In the genomic region with DNA sequence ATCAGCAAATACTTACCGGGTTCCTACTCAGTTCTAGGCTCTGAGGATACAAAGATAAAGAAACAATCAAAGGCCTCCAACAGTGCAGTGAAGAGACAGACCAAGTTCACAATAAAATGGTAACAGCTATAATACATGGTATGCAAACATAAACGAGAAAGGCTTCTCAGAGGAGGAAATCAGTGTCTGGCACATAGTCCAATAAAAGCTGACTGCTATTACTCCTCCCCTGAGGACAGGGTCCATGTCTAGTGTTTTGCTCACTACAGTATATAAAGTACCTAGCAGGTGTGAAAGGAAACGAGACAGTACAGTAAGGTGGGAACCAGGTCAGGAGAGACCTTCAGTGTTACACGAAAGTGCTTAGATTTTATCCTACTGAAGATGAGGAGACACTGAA, we compare ENCODE assay signal across 21 cellular contexts. TPM values are rescaled to one million over a fixed set of nuclear protein-coding genes. Genes with fewer than 3 reads are reported as not detected.
DNase-seq lines count a peak whose midpoint lies in the region; ATAC-seq, FAIRE-seq and TF ChIP-seq lines count a peak whose summit lies in the region.
"Had no signal": no experiment of that assay in that cellular context is flagged by ENCODE, and none has a peak within 500 bp of the region (broad histone marks: within the 10 kb centered on the region; RNA-seq: fewer than 3 reads in every experiment).

No MANE protein-coding gene starts in this region.

- no peak for TF ChIP-seq EP300 in HepG2 (IDR thresholded peaks at IDR 0.05; ENCODE audit: low read depth in 2 of 2, low read length in 2 of 2)
- TF ChIP-seq EP300 in HepG2 (CRISPR knock-in tag; IDR thresholded peaks at IDR 0.05; ENCODE audit: borderline replicate concordance) = no peak

- no peak overlapping the region for H3K4me3 ChIP-seq in HepG2 (replicated peaks in 1 of 3; ENCODE audit: insufficient read depth in 1 of 3, low read depth in 2 of 3, low read length in 3 of 3)
- H3K4me3 ChIP-seq in right lobe of liver = no peak overlapping the region
- H3K4me3 ChIP-seq in colonic mucosa = no peak overlapping the region
- H3K4me3 ChIP-seq in mucosa of rectum (ENCODE audit: low read length in 2 of 2) = peak overlapping the region in 1 of 2 donors; percentile 34
- H3K4me3 ChIP-seq: A549; BLaER1 treated with 17β-estradiol and CSF1 and Interleukin-3, amounts not matched to agents 10 nM and 100 nM had no signal

- no peaks in the 10 kb centered on the region; the same call in 1 of the 2 replicates for H4K20me1 ChIP-seq in HepG2 (ENCODE audit: insufficient read depth, low read length)

- no peaks in the 10 kb centered on the region for H3K27me3 ChIP-seq in HepG2 (ENCODE audit: control insufficient read depth in 1 of 2, insufficient read depth in 2 of 2, low read length in 2 of 2)
- H3K27me3 ChIP-seq in right lobe of liver = no peaks in the 10 kb centered on the region
- no peaks in the 10 kb centered on the region for H3K27me3 ChIP-seq in colonic mucosa
- no peaks in the 10 kb centered on the region for H3K27me3 ChIP-seq in mucosa of rectum (ENCODE audit: control insufficient read depth in 2 of 2, insufficient read depth in 2 of 2, low read length in 2 of 2)
- H3K27me3 ChIP-seq: BLaER1 treated with 17β-estradiol and CSF1 and Interleukin-3, amounts not matched to agents 10 nM and 100 nM had no signal

- H2AFZ ChIP-seq in HepG2 (ENCODE audit: low read length) = no peak overlapping the region

- CTCF ChIA-PET in HepG2 (lab: Yijun Ruan, JAX; ENCODE audit: low intra/inter-chr PET ratio, low total read pairs) = no interaction called here

- peak overlapping the region; percentile 49 for H3K4me2 ChIP-seq in HepG2 (ENCODE audit: low read depth, low read length)
- H3K4me2 ChIP-seq: A549 had no signal

- no peak for TF ChIP-seq RAD21 in HepG2 (CRISPR knock-in tag; IDR thresholded peaks at IDR 0.05)

- ATAC-seq in HepG2 (peak; percentile 6; the same call in 2 of the 3 replicates), right lobe of liver (no peak), GM21390 (IDR thresholded peaks at IDR 0.05; ENCODE audit: unreplicated experiment) (no peak)
- ATAC-seq: A549 had no signal

- H3K4me1 ChIP-seq in HepG2 (ENCODE audit: insufficient read depth, low read length) = peaks cover 46% of the 10 kb centered on the region
- peaks cover 0 to 11% (median 6%) of the 10 kb centered on the region in 4 donors for H3K4me1 ChIP-seq in right lobe of liver
- H3K4me1 ChIP-seq in colonic mucosa = peaks cover 8% of the 10 kb centered on the region
- H3K4me1 ChIP-seq in mucosa of rectum (ENCODE audit: control insufficient read depth in 2 of 2, insufficient read depth in 2 of 2, low read length in 2 of 2) = peaks cover 12 to 19% of the 10 kb centered on the region in 2 donors

- H3K36me3 ChIP-seq in HepG2 (replicated peaks in 1 of 2; ENCODE audit: control insufficient read depth in 1 of 2, insufficient read depth in 2 of 2, low read length in 2 of 2) (peaks cover 8 to 52% of the 10 kb centered on the region in 2 experiments), right lobe of liver (peaks cover 0 to 53% (median 0%) of the 10 kb centered on the region in 4 donors), colonic mucosa (peaks cover 7% of the 10 kb centered on the region), mucosa of rectum (ENCODE audit: control insufficient read depth in 2 of 2, insufficient read depth in 2 of 2, low read length in 2 of 2) (peaks cover 30 to 47% of the 10 kb centered on the region in 2 donors)

- H3K9ac ChIP-seq in HepG2 (ENCODE audit: insufficient read depth, low read depth, low read length) (no peak overlapping the region), colonic mucosa (ENCODE audit: low read depth in 2 of 2, low read length in 2 of 2) (no peak overlapping the region), mucosa of rectum (ENCODE audit: low read depth in 1 of 2, low read length in 2 of 2) (no peak overlapping the region)

- POLR2A ChIA-PET in HepG2 (lab: Yijun Ruan, JAX) = no interaction called here

- no peaks in the 10 kb centered on the region for H3K9me3 ChIP-seq in HepG2 (ENCODE audit: low read length)
- H3K9me3 ChIP-seq in right lobe of liver = no peaks in the 10 kb centered on the region
- H3K9me3 ChIP-seq in colonic mucosa = no peaks in the 10 kb centered on the region
- H3K9me3 ChIP-seq in mucosa of rectum (ENCODE audit: control insufficient read depth in 2 of 2, low read length in 2 of 2) = no peaks in the 10 kb centered on the region
- H3K9me3 ChIP-seq: A549; BLaER1 treated with 17β-estradiol and CSF1 and Interleukin-3, amounts not matched to agents 10 nM and 100 nM had no signal

- intact Hi-C loops in HepG2 (cut with micrococcal nuclease; ENCODE audit: unreplicated experiment) (no loop called here), right lobe of liver (cut with DNase I) (no loop called here), colonic mucosa (cut with DNase I) (no loop called here)

- WGBS in HepG2 (ENCODE audit: low lambda C conversion rate) = 44% methylated on average over 4 of the region's 4 CpGs
- 80% methylated on average over 4 of the region's 4 CpGs for WGBS in right lobe of liver (ENCODE audit: insufficient coverage, low coverage, low lambda C conversion rate, missing lambda C conversion rate)

- BruUV-seq in HepG2 (replicated peaks; lab: Mats Ljungman, UMichigan) = no TSS peak

- peak overlapping the region; percentile 7 for H3K27ac ChIP-seq in HepG2 (ENCODE audit: extremely low read length, insufficient read depth, low read length)
- H3K27ac ChIP-seq in right lobe of liver = no peak overlapping the region
- peak overlapping the region; percentile 19 for H3K27ac ChIP-seq in colonic mucosa
- peak overlapping the region; percentile 47 to 59 for H3K27ac ChIP-seq in mucosa of rectum (ENCODE audit: low read depth in 2 of 2, low read length in 2 of 2)
- H3K27ac ChIP-seq: 22Rv1; A549; BLaER1 treated with 17β-estradiol and CSF1 and Interleukin-3, amounts not matched to agents 10 nM and 100 nM had no signal

- TF ChIP-seq CTCF in HepG2 (CRISPR knock-in tag; IDR thresholded peaks at IDR 0.05) (no peak), right lobe of liver (IDR thresholded peaks at IDR 0.05) (no peak), colonic mucosa (IDR thresholded peaks at IDR 0.05) (no peak)

- TF ChIP-seq POLR2A in HepG2 (IDR thresholded peaks at IDR 0.05; ENCODE audit: insufficient read depth in 1 of 2, low read depth in 2 of 2, low read length in 2 of 2) = no peak
- TF ChIP-seq POLR2A in right lobe of liver (IDR thresholded peaks at IDR 0.05) = no peak
- TF ChIP-seq POLR2A in GM12891 (IDR thresholded peaks at IDR 0.05; ENCODE audit: low read depth, low read length) = no peak

- H3K79me2 ChIP-seq in HepG2 (ENCODE audit: insufficient read depth, low read length) = peaks cover 39% of the 10 kb centered on the region

- in situ Hi-C loops in HepG2 (cut with HindIII; ENCODE audit: extremely low pct_ligation_motif_present, low pct_unique_long_range_greater_than_20kb) = no loop called here

- DNase-seq in HepG2 (ENCODE audit: low spot score) = no peak
- DNase-seq in right lobe of liver = no peak
- peak; percentile 40 for DNase-seq in colonic mucosa
- no peak for DNase-seq in GM12891 (ENCODE audit: insufficient read length, low spot score)
- DNase-seq in SIG-M5 treated with dmso at 0.1 percent for 504 hours (lab: John Stamatoyannopoulos, UW; ENCODE audit: unreplicated experiment) = no peak
- no peak for DNase-seq in OCI-M1 (lab: John Stamatoyannopoulos, UW)
- DNase-seq: CD8-positive, alpha-beta memory T cell; COR-L47; DMS 273 treated with DMSO at 0.1 percent for 48 hours; DMS53; GDM1; GOT3; H9; KBM-7 had no signal

- FAIRE-seq in HepG2 (lab: Jason Lieb, UNC) (no peak), GM12891 (lab: Jason Lieb, UNC) (no peak)
- FAIRE-seq: A549, GM19239, HTR-8/SVneo had no signal

RNA-seq across cellular contexts. Expression of gene RBM34, which starts 4.3 kb away (rescaled TPM):
- total RNA-seq in HepG2 (2016; rRNA removed; fragmentation: Illumina TruSeq; extraction: Trizol) (73.0 and 105 TPM in 2 replicates), right lobe of liver (10 to 100 TPM; 16.6 to 37.7 (median 24.7) TPM), colonic mucosa (10 to 100 TPM; 59.8 to 61.2 TPM)
- 20.7 and 28.7 TPM in 2 replicates for total RNA-seq in HepG2 (2016; cell fraction: cytosol; rRNA removed; fragmentation: Illumina TruSeq; extraction: Trizol; ENCODE audit: low read depth)
- total RNA-seq in HepG2 (2016; cell fraction: insoluble cytoplasmic fraction; rRNA removed; fragmentation: Illumina TruSeq; extraction: Trizol) = 75.9 and 117 TPM in 2 replicates
- 40.3 and 46.0 TPM in 2 replicates for total RNA-seq in HepG2 (2016; cell fraction: membrane; rRNA removed; fragmentation: Illumina TruSeq; extraction: Trizol)
- 53.9 and 58.5 TPM in 2 replicates for total RNA-seq in HepG2 (2016; cell fraction: nucleus; rRNA removed; fragmentation: Illumina TruSeq; extraction: Trizol)
- 29.5 and 34.7 TPM in 2 replicates for polyA plus RNA-seq in HepG2 (2011; rRNA removed)
- polyA plus RNA-seq in HepG2 (2011; cell fraction: cytosol; rRNA removed) = 33.1 and 35.4 TPM in 2 replicates
- polyA plus RNA-seq in HepG2 (2011; cell fraction: nucleus; rRNA removed) = 17.2 and 19.6 TPM in 2 replicates
- 66.2 and 93.3 TPM in 2 replicates for polyA plus RNA-seq in HepG2 (2012)
- polyA plus RNA-seq in HepG2 (2016; cell fraction: cytosol; fragmentation: Illumina TruSeq; extraction: Trizol; ENCODE audit: low read depth) = 25.6 and 27.5 TPM in 2 replicates
- polyA plus RNA-seq in HepG2 (2016; cell fraction: insoluble cytoplasmic fraction; fragmentation: Illumina TruSeq; extraction: Trizol; ENCODE audit: low read depth) = 124 and 129 TPM in 2 replicates
- 42.1 and 46.7 TPM in 2 replicates for polyA plus RNA-seq in HepG2 (2016; cell fraction: membrane; fragmentation: Illumina TruSeq; extraction: Trizol; ENCODE audit: low read depth)
- 66.9 and 70.6 TPM in 2 replicates for polyA plus RNA-seq in HepG2 (2016; cell fraction: nucleus; fragmentation: Illumina TruSeq; extraction: Trizol; ENCODE audit: insufficient read depth, low read depth)
- 14.6 and 22.5 TPM in 2 replicates for polyA minus RNA-seq in HepG2 (2011; rRNA and poly(A)+ RNA removed; ENCODE audit: low replicate concordance)
- polyA minus RNA-seq in HepG2 (2011; cell fraction: cytosol; rRNA and poly(A)+ RNA removed) = 9.6 and 17.9 TPM in 2 replicates
- polyA minus RNA-seq in HepG2 (2011; cell fraction: nucleus; rRNA and poly(A)+ RNA removed) = 50.9 and 51.7 TPM in 2 replicates
- polyA plus RNA-seq in GM12891 (2012; ENCODE audit: low read depth, missing spikeins) = 116 TPM

RNA-seq across cellular contexts. Expression of gene TOMM20, which starts 28.1 kb away (rescaled TPM):
- 138 and 153 TPM in 2 replicates for total RNA-seq in HepG2 (2016; rRNA removed; fragmentation: Illumina TruSeq; extraction: Trizol)
- 69.4 and 87.9 TPM in 2 replicates for total RNA-seq in HepG2 (2016; cell fraction: cytosol; rRNA removed; fragmentation: Illumina TruSeq; extraction: Trizol; ENCODE audit: low read depth)
- 150 and 155 TPM in 2 replicates for total RNA-seq in HepG2 (2016; cell fraction: insoluble cytoplasmic fraction; rRNA removed; fragmentation: Illumina TruSeq; extraction: Trizol)
- total RNA-seq in HepG2 (2016; cell fraction: membrane; rRNA removed; fragmentation: Illumina TruSeq; extraction: Trizol) = 161 and 181 TPM in 2 replicates
- 122 and 141 TPM in 2 replicates for total RNA-seq in HepG2 (2016; cell fraction: nucleus; rRNA removed; fragmentation: Illumina TruSeq; extraction: Trizol)
- 298 and 376 TPM in 2 replicates for polyA plus RNA-seq in HepG2 (2011; rRNA removed)
- 138 and 172 TPM in 2 replicates for polyA plus RNA-seq in HepG2 (2011; cell fraction: cytosol; rRNA removed)
- polyA plus RNA-seq in HepG2 (2011; cell fraction: nucleus; rRNA removed) = 48.3 and 58.7 TPM in 2 replicates
- 275 and 344 TPM in 2 replicates for polyA plus RNA-seq in HepG2 (2012)
- 107 and 127 TPM in 2 replicates for polyA plus RNA-seq in HepG2 (2016; cell fraction: cytosol; fragmentation: Illumina TruSeq; extraction: Trizol; ENCODE audit: low read depth)
- 138 and 146 TPM in 2 replicates for polyA plus RNA-seq in HepG2 (2016; cell fraction: insoluble cytoplasmic fraction; fragmentation: Illumina TruSeq; extraction: Trizol; ENCODE audit: low read depth)
- 182 and 204 TPM in 2 replicates for polyA plus RNA-seq in HepG2 (2016; cell fraction: membrane; fragmentation: Illumina TruSeq; extraction: Trizol; ENCODE audit: low read depth)
- polyA plus RNA-seq in HepG2 (2016; cell fraction: nucleus; fragmentation: Illumina TruSeq; extraction: Trizol; ENCODE audit: insufficient read depth, low read depth) = 192 and 196 TPM in 2 replicates
- polyA minus RNA-seq in HepG2 (2011; rRNA and poly(A)+ RNA removed; ENCODE audit: low replicate concordance) = 29.6 and 82.1 TPM in 2 replicates
- polyA minus RNA-seq in HepG2 (2011; cell fraction: cytosol; rRNA and poly(A)+ RNA removed) = 136 and 144 TPM in 2 replicates
- polyA minus RNA-seq in HepG2 (2011; cell fraction: nucleus; rRNA and poly(A)+ RNA removed) = 77.8 and 97.8 TPM in 2 replicates
- 10 to 100 TPM; 33.0 to 59.2 (median 42.7) TPM for total RNA-seq in right lobe of liver
- total RNA-seq in colonic mucosa = 100 to 1,000 TPM in 1 of 2 donors, 10 to 100 TPM in 1; 76.2 to 127 TPM
- 88.5 TPM for polyA plus RNA-seq in GM12891 (2012; ENCODE audit: low read depth, missing spikeins)

Comparison
In these comparisons a context has a peak if more than half of its experiments do, and no peak if none do; other contexts are left out.
1. H3K27ac ChIP-seq: peak in HepG2 (single experiment), colonic mucosa (single experiment) and mucosa of rectum (2 of 2); none in right lobe of liver (0 of 3).